8 cellular contexts compared by ENCODE assay signal in genomic region chr1:216600730-216601426, GRCh38.
DNase-seq lines count a peak whose midpoint lies in the region; ATAC-seq and TF ChIP-seq lines count a peak whose summit lies in the region.

No MANE protein-coding gene starts in this region.

- H3K9me3 ChIP-seq in body of pancreas = no peaks in the 10 kb centered on the region

- H3K27me3 ChIP-seq in body of pancreas = no peaks in the 10 kb centered on the region

- peaks cover 25% of the 10 kb centered on the region for H3K4me1 Mint-ChIP-seq in progenitor cell of endocrine pancreas (ENCODE audit: low read depth)

- H3K36me3 ChIP-seq in body of pancreas (replicated peaks in 1 of 2; ENCODE audit: insufficient read depth in 1 of 2, low read depth in 2 of 2) = no peaks in the 10 kb centered on the region

- DNase-seq in COLO829 (ENCODE audit: low spot score) (peak; percentile 89), GM19238 (ENCODE audit: insufficient read length, low spot score) (peak; percentile 13), NCI-H510A (lab: John Stamatoyannopoulos, UW) (peak; percentile 65), body of pancreas (peak; percentile 70 to 83 (median 78)), hypothalamus (lab: John Stamatoyannopoulos, UW) (peak; percentile 34 to 94 (median 77)), progenitor cell of endocrine pancreas (ENCODE audit: low spot score, unreplicated experiment) (peak; percentile 62), NCI-H1694 treated with DMSO at 0.1 percent for 48 hours (lab: John Stamatoyannopoulos, UW) (no peak)

- H3K27me3 Mint-ChIP-seq in progenitor cell of endocrine pancreas = peaks cover 2% of the 10 kb centered on the region

- H3K36me3 Mint-ChIP-seq in progenitor cell of endocrine pancreas (ENCODE audit: insufficient read depth) = no peaks in the 10 kb centered on the region

- H3K9me3 Mint-ChIP-seq in progenitor cell of endocrine pancreas (ENCODE audit: low read depth) = no peaks in the 10 kb centered on the region

- WGBS in body of pancreas, 2 donors = 1% methylated on average over 28 to 51 of the region's 53 CpGs

- intact Hi-C loops in body of pancreas (cut with DNase I) = no loop called here

- peak overlapping the region; percentile 86 for H3K4me3 Mint-ChIP-seq in progenitor cell of endocrine pancreas (ENCODE audit: low read depth)

- TF ChIP-seq POLR2A in body of pancreas (IDR thresholded peaks at IDR 0.05) = peak; percentile 28 to 79 (median 71)

- peak overlapping the region; percentile 97 for H3K27ac Mint-ChIP-seq in progenitor cell of endocrine pancreas

- peak overlapping the region; percentile 77 to 97 (median 94) for H3K27ac ChIP-seq in body of pancreas

- peak; percentile 88 for ATAC-seq in HG03196 (IDR thresholded peaks at IDR 0.05; ENCODE audit: unreplicated experiment)
- ATAC-seq in body of pancreas = peak; percentile 91

- TF ChIP-seq CTCF in body of pancreas (IDR thresholded peaks at IDR 0.05) (peak in 6 of 7 experiments; percentile 35 to 60 (median 53)), progenitor cell of endocrine pancreas (IDR thresholded peaks at IDR 0.05; ENCODE audit: unreplicated experiment) (peak; percentile 72)

- peaks cover 6% of the 10 kb centered on the region for H3K4me1 ChIP-seq in body of pancreas

- peak overlapping the region; percentile 72 to 77 for H3K4me3 ChIP-seq in body of pancreas
